In the genomic region with DNA sequence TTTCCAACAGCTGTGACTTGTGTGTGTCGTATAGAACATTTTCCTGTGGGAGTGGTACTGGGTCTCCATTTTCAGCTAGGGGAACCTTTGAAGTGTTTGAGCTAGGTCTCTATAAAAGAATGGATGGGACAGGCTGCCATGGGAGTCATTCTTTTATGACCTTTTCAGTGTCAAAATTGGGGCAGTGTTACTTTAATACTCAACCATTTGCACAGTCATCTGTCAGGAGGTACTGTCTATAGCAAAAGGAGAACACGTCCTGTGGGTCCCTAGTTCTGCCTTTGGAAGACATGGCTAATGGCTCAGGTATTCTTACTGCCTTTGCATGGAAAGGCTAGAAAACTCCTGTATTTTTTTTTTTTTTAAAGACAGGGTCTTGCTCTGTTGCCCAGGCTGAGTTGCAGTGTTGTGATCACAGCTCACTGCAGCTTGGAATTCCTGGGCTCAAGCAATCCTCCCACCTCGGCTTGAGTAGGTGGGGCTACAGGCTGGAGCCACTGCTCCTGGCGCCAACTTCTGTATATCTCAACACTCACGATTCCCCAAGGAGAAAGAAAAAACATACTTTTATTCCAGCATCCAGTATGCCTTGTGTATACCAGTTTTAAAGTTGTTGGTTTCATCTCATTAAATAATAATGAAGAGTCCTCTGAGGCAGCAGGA, we compare ENCODE assay signal across 10 cellular contexts. TPM values are rescaled to one million over a fixed set of nuclear protein-coding genes. Genes with fewer than 3 reads are reported as not detected.
DNase-seq lines count a peak whose midpoint lies in the region; ATAC-seq and TF ChIP-seq lines count a peak whose summit lies in the region.
"Had no signal": no experiment of that assay in that cellular context is flagged by ENCODE, and none has a peak within 500 bp of the region (broad histone marks: within the 10 kb centered on the region; RNA-seq: fewer than 3 reads in every experiment).

No MANE protein-coding gene starts in this region.

- ATAC-seq in GM23338: no peak

- no peak for TF ChIP-seq POLR2A in uterus (IDR thresholded peaks at IDR 0.05)

- H3K4me1 ChIP-seq in GM23338 (ENCODE audit: insufficient read depth) (peaks cover 22% of the 10 kb centered on the region), uterus (peaks cover 9 to 24% of the 10 kb centered on the region in 2 donors)

- peaks cover 52% of the 10 kb centered on the region for H3K36me3 ChIP-seq in GM23338 (ENCODE audit: insufficient read depth)
- H3K36me3 ChIP-seq in uterus: no peaks in the 10 kb centered on the region

- H3K27me3 ChIP-seq in GM23338 (ENCODE audit: insufficient read depth) (peaks cover 8% of the 10 kb centered on the region; the same call in 1 of the 2 replicates), uterus (no peaks in the 10 kb centered on the region)

- no peaks in the 10 kb centered on the region for H3K9me2 ChIP-seq in GM23338 (ENCODE audit: insufficient read depth)

- no peaks in the 10 kb centered on the region for H3K9me3 ChIP-seq in uterus

- no peak for DNase-seq in GM23338 (ENCODE audit: low spot score)
- no peak for DNase-seq in activated naive CD8-positive, alpha-beta T cell treated with anti-CD3 and anti-CD28 coated beads for 36 hours
- DNase-seq in left kidney (ENCODE audit: low read depth, low spot score): peak; percentile 74
- no peak for DNase-seq in stimulated activated CD4-positive, alpha-beta T cell treated with anti-CD3 and anti-CD28 coated beads, Interleukin-15, amount 100 ng/mL, for 24 hours
- DNase-seq in uterus: no peak
- no peak for DNase-seq in NCI-H748 treated with DMSO at 0.1 percent for 48 hours (lab: John Stamatoyannopoulos, UW)
- DNase-seq in pons (ENCODE audit: low spot score): no peak
- DNase-seq: NCI-H2029 treated with DMSO at 0.1 percent for 48 hours had no signal

- H2AFZ ChIP-seq in GM23338: no peak overlapping the region

- TF ChIP-seq CTCF in 22Rv1 (IDR thresholded peaks at IDR 0.05): no peak
- no peak for TF ChIP-seq CTCF in GM23338 (conservative IDR thresholded peaks at IDR 0.05; ENCODE audit: low read depth in 2 of 2)
- no peak for TF ChIP-seq CTCF in uterus (IDR thresholded peaks at IDR 0.05)

- peaks cover 64% of the 10 kb centered on the region for H4K20me1 ChIP-seq in GM23338 (replicated peaks; ENCODE audit: insufficient read depth)

- H3F3A ChIP-seq in GM23338 (replicated peaks; ENCODE audit: low read depth): peaks cover 42% of the 10 kb centered on the region

- intact Hi-C loops in uterus (cut with DNase I; ENCODE audit: low total_unique reads): loop anchor here (10.0 kb wide), 1 partner anchor 343 kb away; no protein-coding TSS in a partner anchor

- H3K9me3 Mint-ChIP-seq in GM23338: peaks cover 9% of the 10 kb centered on the region; the same call in 2 of the 3 replicates
- no peaks in the 10 kb centered on the region for H3K9me3 Mint-ChIP-seq in activated naive CD8-positive, alpha-beta T cell treated with anti-CD3 and anti-CD28 coated beads for 36 hours

- H3K36me3 Mint-ChIP-seq in GM23338 (ENCODE audit: low read depth): peaks cover 75% of the 10 kb centered on the region
- H3K36me3 Mint-ChIP-seq in activated naive CD8-positive, alpha-beta T cell treated with anti-CD3 and anti-CD28 coated beads for 36 hours: peaks cover 50% of the 10 kb centered on the region

- H3K4me3 ChIP-seq in GM23338 (peak overlapping the region; percentile 97), uterus (no peak overlapping the region)
- H3K4me3 ChIP-seq: lung had no signal

- peaks cover 34% of the 10 kb centered on the region for H3K79me2 ChIP-seq in GM23338 (replicated peaks; ENCODE audit: insufficient read depth)

- peaks cover 25% of the 10 kb centered on the region for H3K4me1 Mint-ChIP-seq in GM23338
- H3K4me1 Mint-ChIP-seq in activated naive CD8-positive, alpha-beta T cell treated with anti-CD3 and anti-CD28 coated beads for 36 hours: peaks cover 49% of the 10 kb centered on the region

- no peak overlapping the region for H3K27ac Mint-ChIP-seq in GM23338
- H3K27ac Mint-ChIP-seq in activated naive CD8-positive, alpha-beta T cell treated with anti-CD3 and anti-CD28 coated beads for 36 hours: peak overlapping the region; percentile 96

- peaks cover 53% of the 10 kb centered on the region for H3K27me3 Mint-ChIP-seq in GM23338 (ENCODE audit: insufficient read depth, low read depth, poor library complexity)
- peaks cover 10% of the 10 kb centered on the region for H3K27me3 Mint-ChIP-seq in activated naive CD8-positive, alpha-beta T cell treated with anti-CD3 and anti-CD28 coated beads for 36 hours

- H3K4me3 Mint-ChIP-seq in GM23338: peak overlapping the region; percentile 92
- peak overlapping the region; percentile 86 for H3K4me3 Mint-ChIP-seq in activated naive CD8-positive, alpha-beta T cell treated with anti-CD3 and anti-CD28 coated beads for 36 hours

- H3K27ac ChIP-seq in 22Rv1 (peak overlapping the region; percentile 99), GM23338 (ENCODE audit: low read depth) (no peak overlapping the region), uterus (peak overlapping the region in 1 of 2 donors; percentile 99)

- H3K4me2 ChIP-seq in GM23338: peak overlapping the region; percentile 94

TF ChIP-seq in GM23338, 12 proteins besides CTCF, POLR2A, EP300 and RAD21 (continues in another document):
- TF ChIP-seq ZNF114 (CRISPR knock-in tag; IDR thresholded peaks at IDR 0.05) (no peak), JUNB (IDR thresholded peaks at IDR 0.05; ENCODE audit: unreplicated experiment) (no peak), EZH2 (IDR thresholded peaks at IDR 0.05; ENCODE audit: low read depth, unreplicated experiment) (no peak), STAT1 (IDR thresholded peaks at IDR 0.05; ENCODE audit: unreplicated experiment) (no peak), ZNF331 (CRISPR knock-in tag; IDR thresholded peaks at IDR 0.05; ENCODE audit: low read depth) (no peak), CREB1 (CRISPR knock-in tag; IDR thresholded peaks at IDR 0.05; ENCODE audit: low read depth) (no peak), POLR2AphosphoS5 (IDR thresholded peaks at IDR 0.05; ENCODE audit: low read depth) (no peak), NANOG (IDR thresholded peaks at IDR 0.05; ENCODE audit: borderline replicate concordance) (no peak), EZH2phosphoT487 (IDR thresholded peaks at IDR 0.05; ENCODE audit: unreplicated experiment) (no peak)
- TF ChIP-seq, protein P1, sequence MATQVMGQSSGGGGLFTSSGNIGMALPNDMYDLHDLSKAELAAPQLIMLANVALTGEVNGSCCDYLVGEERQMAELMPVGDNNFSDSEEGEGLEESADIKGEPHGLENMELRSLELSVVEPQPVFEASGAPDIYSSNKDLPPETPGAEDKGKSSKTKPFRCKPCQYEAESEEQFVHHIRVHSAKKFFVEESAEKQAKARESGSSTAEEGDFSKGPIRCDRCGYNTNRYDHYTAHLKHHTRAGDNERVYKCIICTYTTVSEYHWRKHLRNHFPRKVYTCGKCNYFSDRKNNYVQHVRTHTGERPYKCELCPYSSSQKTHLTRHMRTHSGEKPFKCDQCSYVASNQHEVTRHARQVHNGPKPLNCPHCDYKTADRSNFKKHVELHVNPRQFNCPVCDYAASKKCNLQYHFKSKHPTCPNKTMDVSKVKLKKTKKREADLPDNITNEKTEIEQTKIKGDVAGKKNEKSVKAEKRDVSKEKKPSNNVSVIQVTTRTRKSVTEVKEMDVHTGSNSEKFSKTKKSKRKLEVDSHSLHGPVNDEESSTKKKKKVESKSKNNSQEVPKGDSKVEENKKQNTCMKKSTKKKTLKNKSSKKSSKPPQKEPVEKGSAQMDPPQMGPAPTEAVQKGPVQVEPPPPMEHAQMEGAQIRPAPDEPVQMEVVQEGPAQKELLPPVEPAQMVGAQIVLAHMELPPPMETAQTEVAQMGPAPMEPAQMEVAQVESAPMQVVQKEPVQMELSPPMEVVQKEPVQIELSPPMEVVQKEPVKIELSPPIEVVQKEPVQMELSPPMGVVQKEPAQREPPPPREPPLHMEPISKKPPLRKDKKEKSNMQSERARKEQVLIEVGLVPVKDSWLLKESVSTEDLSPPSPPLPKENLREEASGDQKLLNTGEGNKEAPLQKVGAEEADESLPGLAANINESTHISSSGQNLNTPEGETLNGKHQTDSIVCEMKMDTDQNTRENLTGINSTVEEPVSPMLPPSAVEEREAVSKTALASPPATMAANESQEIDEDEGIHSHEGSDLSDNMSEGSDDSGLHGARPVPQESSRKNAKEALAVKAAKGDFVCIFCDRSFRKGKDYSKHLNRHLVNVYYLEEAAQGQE (IDR thresholded peaks at IDR 0.05; ENCODE audit: unreplicated experiment): no peak
- TF ChIP-seq, protein P2, sequence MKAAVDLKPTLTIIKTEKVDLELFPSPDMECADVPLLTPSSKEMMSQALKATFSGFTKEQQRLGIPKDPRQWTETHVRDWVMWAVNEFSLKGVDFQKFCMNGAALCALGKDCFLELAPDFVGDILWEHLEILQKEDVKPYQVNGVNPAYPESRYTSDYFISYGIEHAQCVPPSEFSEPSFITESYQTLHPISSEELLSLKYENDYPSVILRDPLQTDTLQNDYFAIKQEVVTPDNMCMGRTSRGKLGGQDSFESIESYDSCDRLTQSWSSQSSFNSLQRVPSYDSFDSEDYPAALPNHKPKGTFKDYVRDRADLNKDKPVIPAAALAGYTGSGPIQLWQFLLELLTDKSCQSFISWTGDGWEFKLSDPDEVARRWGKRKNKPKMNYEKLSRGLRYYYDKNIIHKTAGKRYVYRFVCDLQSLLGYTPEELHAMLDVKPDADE (IDR thresholded peaks at IDR 0.05): no peak

RNA-seq across cellular contexts. Expression of a gene that starts 2.1 kb away (rescaled TPM):
- total RNA-seq in GM23338 (2014; rRNA removed; shearing (Covaris generic)): 366 and 446 TPM in 2 replicates
- polyA plus RNA-seq in GM23338 (2016; fragmentation: Nextera tagmentation; extraction: Ambion mirVana): 553 and 628 TPM in 2 replicates
- 100 to 1,000 TPM; 806 to 814 TPM for total RNA-seq in activated naive CD8-positive, alpha-beta T cell treated with anti-CD3 and anti-CD28 coated beads for 36 hours
- total RNA-seq in uterus: 100 to 1,000 TPM; 105 to 351 (median 293) TPM

RNA-seq across cellular contexts. Expression of a gene that starts 14.3 kb away (rescaled TPM):
- 153 and 169 TPM in 2 replicates for total RNA-seq in GM23338 (2014; rRNA removed; shearing (Covaris generic))
- polyA plus RNA-seq in GM23338 (2016; fragmentation: Nextera tagmentation; extraction: Ambion mirVana): 215 and 216 TPM in 2 replicates
- total RNA-seq in activated naive CD8-positive, alpha-beta T cell treated with anti-CD3 and anti-CD28 coated beads for 36 hours: 100 to 1,000 TPM; 104 to 113 TPM
- total RNA-seq in uterus: 100 to 1,000 TPM in 1 of 4 donors, 10 to 100 TPM in 3; 24.5 to 125 (median 50.7) TPM

RNA-seq across cellular contexts. Expression of a gene that starts 16.2 kb away (rescaled TPM):
- 30.0 and 40.1 TPM in 2 replicates for total RNA-seq in GM23338 (2014; rRNA removed; shearing (Covaris generic))
- polyA plus RNA-seq in GM23338 (2016; fragmentation: Nextera tagmentation; extraction: Ambion mirVana): 12.2 and 13.2 TPM in 2 replicates
- total RNA-seq in activated naive CD8-positive, alpha-beta T cell treated with anti-CD3 and anti-CD28 coated beads for 36 hours: 10 to 100 TPM; 62.9 to 65.0 TPM
- 10 to 100 TPM in 3 of 4 donors, 1 to 10 TPM in 1; 6.9 to 23.3 (median 20.6) TPM for total RNA-seq in uterus

RNA-seq across cellular contexts. Expression of a gene that starts 52.3 kb away (rescaled TPM):
- 1.7 and 2.4 TPM in 2 replicates for total RNA-seq in GM23338 (2014; rRNA removed; shearing (Covaris generic))
- polyA plus RNA-seq in GM23338 (2016; fragmentation: Nextera tagmentation; extraction: Ambion mirVana): 0.42 and 0.47 TPM in 2 replicates
- under 1 TPM; 0.26 to 0.27 TPM for total RNA-seq in activated naive CD8-positive, alpha-beta T cell treated with anti-CD3 and anti-CD28 coated beads for 36 hours
- under 1 TPM in 2 of 4 donors, not detected in 2; under 0.01 to 0.15 TPM for total RNA-seq in uterus
